ENCODE assay signal across 8 cellular contexts in the genomic region with DNA sequence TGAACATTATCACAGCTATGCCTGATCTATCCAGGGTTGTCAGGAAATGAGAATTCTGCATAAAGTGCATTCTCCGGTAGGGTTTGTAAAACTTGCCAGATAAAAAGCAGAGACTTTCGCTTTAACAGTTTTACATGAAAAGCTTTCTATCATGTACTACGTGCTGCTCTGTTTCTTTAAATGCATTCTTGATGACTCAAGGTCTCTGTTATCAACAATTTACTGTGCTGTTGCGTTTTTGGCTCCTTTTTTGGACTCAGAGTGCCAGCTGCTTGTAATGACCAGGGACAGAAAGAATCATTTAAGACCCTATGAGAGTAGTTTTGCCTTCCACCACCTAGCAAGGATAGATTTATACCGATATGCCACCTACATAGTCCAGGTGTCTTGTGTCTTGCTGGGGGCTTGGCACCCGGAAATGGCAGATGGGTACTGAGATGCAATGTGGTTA.
A peak's percentile ranks its signal among the peaks of the same experiment; 100 is the strongest.
DNase-seq lines count a peak whose midpoint lies in the region; ATAC-seq and FAIRE-seq lines count a peak whose summit lies in the region.

No MANE protein-coding gene starts in this region.

- ATAC-seq in GM19324 (IDR thresholded peaks at IDR 0.05; ENCODE audit: low FRiP score, unreplicated experiment): no peak

- DNase-seq in DMS 273 (lab: John Stamatoyannopoulos, UW; ENCODE audit: unreplicated experiment) (peak; percentile 6), DMS 273 treated with DMSO at 0.1 percent for 48 hours (lab: John Stamatoyannopoulos, UW) (no peak), RCC 7860 (ENCODE audit: low spot score) (peak; percentile 19), fibroblast of gingiva (ENCODE audit: low read depth) (peak; percentile 12), renal cortical epithelial cell (ENCODE audit: low read depth) (peak; percentile 36)
- DNase-seq in activated CD4-positive, CD25-positive, alpha-beta regulatory T cell treated with anti-CD3 and anti-CD28 coated beads, Interleukin-2, amount 50 U/mL, for 72 hours: no peak
- DNase-seq in stimulated activated naive CD4-positive, alpha-beta T cell treated with Interleukin-2 at 50 U/mL for 16 hours (lab: John Stamatoyannopoulos, UW): no peak

- no peak for FAIRE-seq in RCC 7860 (lab: Jason Lieb, UNC)

Comparison
In these comparisons a context has a peak if more than half of its experiments do, and no peak if none do; other contexts are left out.
1. DNase-seq: peak in DMS 273 (single experiment), RCC 7860 (single experiment), fibroblast of gingiva (single experiment) and renal cortical epithelial cell (single experiment); none in DMS 273 treated with DMSO at 0.1 percent for 48 hours (single experiment), activated CD4-positive, CD25-positive, alpha-beta regulatory T cell treated with anti-CD3 and anti-CD28 coated beads, Interleukin-2, amount 50 U/mL, for 72 hours (single experiment) and stimulated activated naive CD4-positive, alpha-beta T cell treated with Interleukin-2 at 50 U/mL for 16 hours (single experiment).